ENCODE assay signal across 11 cellular contexts in genomic region chr7:150373049-150373801, GRCh38. TPM values are rescaled to one million over a fixed set of nuclear protein-coding genes. Genes with fewer than 3 reads are reported as not detected.
A peak's percentile ranks its signal among the peaks of the same experiment; 100 is the strongest.
DNase-seq lines count a peak whose midpoint lies in the region; ATAC-seq and TF ChIP-seq lines count a peak whose summit lies in the region.
"Had no signal": no experiment of that assay in that cellular context is flagged by ENCODE, and none has a peak within 500 bp of the region (broad histone marks: within the 10 kb centered on the region; RNA-seq: fewer than 3 reads in every experiment).

No MANE protein-coding gene starts in this region.

- no peak overlapping the region for H3K14ac ChIP-seq in IMR-90 (replicated peaks; ENCODE audit: low read depth, low read length)

- POLR2A ChIA-PET in Caco-2 (lab: Charles Lee) (no interaction called here), IMR-90 (lab: Charles Lee; ENCODE audit: unreplicated experiment) (no interaction called here)

- H3K36me3 ChIP-seq in Caco-2 (ENCODE audit: control insufficient read depth, insufficient read depth, low read length) = peaks cover 6% of the 10 kb centered on the region; the same call in 1 of the 2 replicates
- H3K36me3 ChIP-seq in IMR-90 (ENCODE audit: control insufficient read depth, insufficient read depth, low read length) = peaks cover 38% of the 10 kb centered on the region
- H3K36me3 ChIP-seq in colonic mucosa = no peaks in the 10 kb centered on the region
- peaks cover 34% of the 10 kb centered on the region for H3K36me3 ChIP-seq in neutrophil
- H3K36me3 ChIP-seq: uterus had no signal

- H2BK15ac ChIP-seq in IMR-90 (ENCODE audit: low read depth, low read length) = no peak overlapping the region

- H3K27me3 ChIP-seq in Caco-2 (replicated peaks; ENCODE audit: control insufficient read depth, insufficient read depth, low read length) (no peaks in the 10 kb centered on the region), IMR-90 (ENCODE audit: control insufficient read depth, insufficient read depth, low read length) (no peaks in the 10 kb centered on the region), colonic mucosa (no peaks in the 10 kb centered on the region), neutrophil (no peaks in the 10 kb centered on the region)
- H3K27me3 ChIP-seq: SJSA1, uterus had no signal

- H4K8ac ChIP-seq in IMR-90 (ENCODE audit: low read depth in 2 of 2, low read length in 2 of 2) = no peak overlapping the region

- H2AFZ ChIP-seq in IMR-90 (replicated peaks; ENCODE audit: low read length, poor library complexity) = no peak overlapping the region

- H3K4me1 ChIP-seq in Caco-2 (peaks cover 33% of the 10 kb centered on the region), IMR-90 (ENCODE audit: control insufficient read depth, insufficient read depth, low read length) (peaks cover 20% of the 10 kb centered on the region), colonic mucosa (peaks cover 20% of the 10 kb centered on the region), neutrophil (ENCODE audit: control insufficient read depth in 1 of 2, insufficient read depth in 1 of 2, low read depth in 1 of 2, low read length in 1 of 2) (peaks cover 22 to 30% of the 10 kb centered on the region in 2 experiments)

- BruUV-seq in Caco-2 (replicated peaks; lab: Mats Ljungman, UMichigan) (TSS peak; percentile 2), IMR-90 (replicated peaks; lab: Mats Ljungman, UMichigan) (TSS peak; percentile 43)

- TF ChIP-seq POLR2A in IMR-90 (IDR thresholded peaks at IDR 0.05; ENCODE audit: low read depth, low read length) = no peak

- in situ Hi-C loops in IMR-90 (cut with MboI; ENCODE audit: low sequenced_read_pairs) = no loop called here

- no peak overlapping the region for H4K91ac ChIP-seq in IMR-90 (ENCODE audit: insufficient read depth, low read depth, low read length)

- no peaks in the 10 kb centered on the region for H3K9me3 Mint-ChIP-seq in Caco-2 (ENCODE audit: unreplicated experiment)

- WGBS in IMR-90 (ENCODE audit: extremely low coverage in 2 of 2, insufficient read length in 1 of 2), 2 experiments = 91% methylated on average over 6 of the region's 21 CpGs; no CpG with 5 or more reads in 1 of the 2 experiments

- H2AK9ac ChIP-seq in IMR-90 (replicated peaks; ENCODE audit: low read depth, low read length, poor library complexity) = peak overlapping the region; percentile 67

- H3K27me3 Mint-ChIP-seq in Caco-2 (ENCODE audit: insufficient read depth, unreplicated experiment) = no peaks in the 10 kb centered on the region

- H3K9me3 ChIP-seq in Caco-2 (no peaks in the 10 kb centered on the region), IMR-90 (ENCODE audit: control insufficient read depth, insufficient read depth, low read length) (no peaks in the 10 kb centered on the region), colonic mucosa (no peaks in the 10 kb centered on the region), neutrophil (no peaks in the 10 kb centered on the region)
- H3K9me3 ChIP-seq: SJSA1, uterus had no signal

- intact Hi-C loops in Caco-2 (cut with micrococcal nuclease; ENCODE audit: unreplicated experiment) = no loop called here
- intact Hi-C loops in IMR-90 (cut with micrococcal nuclease) = no loop called here
- intact Hi-C loops in colonic mucosa (cut with DNase I) = loop anchor here (5.0 kb wide), 1 partner anchor 46 kb away; no protein-coding TSS in a partner anchor

- peaks cover 9% of the 10 kb centered on the region for H4K20me1 ChIP-seq in IMR-90 (ENCODE audit: insufficient read depth, low read length)

- H3K27ac Mint-ChIP-seq in Caco-2 (ENCODE audit: unreplicated experiment) = no peak overlapping the region

- H3K4me3 ChIP-seq in Caco-2 (ENCODE audit: low read depth, low read length) (no peak overlapping the region), IMR-90 (ENCODE audit: insufficient read depth, low read depth, low read length) (no peak overlapping the region), colonic mucosa (peak overlapping the region; percentile 20), neutrophil (ENCODE audit: low read depth in 1 of 2, low read length in 1 of 2) (no peak overlapping the region)
- H3K4me3 ChIP-seq: SJSA1, uterus had no signal

- H3K4me1 Mint-ChIP-seq in Caco-2 (ENCODE audit: low read depth, unreplicated experiment) = peaks cover 27% of the 10 kb centered on the region

- H2BK5ac ChIP-seq in IMR-90 (ENCODE audit: low read depth, low read length, poor library complexity, severe bottlenecking) = no peak overlapping the region

- H3K4me3 Mint-ChIP-seq in Caco-2 (ENCODE audit: unreplicated experiment) = no peak overlapping the region

- dilution Hi-C loops in IMR-90 (cut with HindIII; ENCODE audit: low sequenced_read_pairs, unreplicated experiment) = no loop called here

- no peak overlapping the region for H2AK5ac ChIP-seq in IMR-90 (ENCODE audit: low read depth, low read length)

- peaks cover 2% of the 10 kb centered on the region; the same call in 1 of the 2 replicates for H3K9me1 ChIP-seq in IMR-90 (ENCODE audit: insufficient read depth, low read length)

- no peak overlapping the region for H3K4ac ChIP-seq in IMR-90 (ENCODE audit: low read depth, low read length)

- ATAC-seq in IMR-90 (ENCODE audit: low read depth) = no peak
- no peak for ATAC-seq in GM21526 (IDR thresholded peaks at IDR 0.05; ENCODE audit: low FRiP score, unreplicated experiment)
- no peak for ATAC-seq in HG03095 (IDR thresholded peaks at IDR 0.05; ENCODE audit: unreplicated experiment)

- H3K23ac ChIP-seq in IMR-90 (ENCODE audit: low read depth, low read length) = no peak overlapping the region

- H3K18ac ChIP-seq in IMR-90 (ENCODE audit: low read depth, low read length) = no peak overlapping the region

- TF ChIP-seq CTCF in Caco-2 (IDR thresholded peaks at IDR 0.05; ENCODE audit: insufficient read depth in 1 of 2, low read depth in 1 of 2, low read length in 1 of 2, severe bottlenecking in 1 of 2, unreplicated experiment in 1 of 2) = no peak
- TF ChIP-seq CTCF in IMR-90 (conservative IDR thresholded peaks at IDR 0.05; ENCODE audit: low read depth, low read length) = no peak
- no peak for TF ChIP-seq CTCF in colonic mucosa (IDR thresholded peaks at IDR 0.05)
- no peak for TF ChIP-seq CTCF in neutrophil (IDR thresholded peaks at IDR 0.05)

- no peak overlapping the region for H3K4me2 ChIP-seq in IMR-90 (ENCODE audit: low read depth, low read length)

- H4K5ac ChIP-seq in IMR-90 (ENCODE audit: low read depth, low read length) = no peak overlapping the region

- DNase-seq in Caco-2 (no peak), IMR-90 (no peak), colonic mucosa (peak; percentile 59), SKM-1 (lab: John Stamatoyannopoulos, UW; ENCODE audit: unreplicated experiment) (no peak), NCI-H1694 treated with DMSO at 0.1 percent for 48 hours (lab: John Stamatoyannopoulos, UW) (no peak)
- DNase-seq: NCI-H146, uterus had no signal

- H2BK20ac ChIP-seq in IMR-90 (ENCODE audit: low read depth, low read length) = no peak overlapping the region

- peaks cover 66% of the 10 kb centered on the region for H3K36me3 Mint-ChIP-seq in Caco-2 (ENCODE audit: insufficient read depth, unreplicated experiment)

- no peak overlapping the region for H3K56ac ChIP-seq in IMR-90 (ENCODE audit: extremely low read depth, insufficient read depth, low read length)

- TF ChIP-seq RAD21 in IMR-90 (IDR thresholded peaks at IDR 0.05; ENCODE audit: low read length) = no peak

- H2BK120ac ChIP-seq in IMR-90 (ENCODE audit: low read depth, low read length) = no peak overlapping the region

- H3K27ac ChIP-seq in IMR-90 (ENCODE audit: insufficient read depth, low read length) (no peak overlapping the region), colonic mucosa (peak overlapping the region; percentile 97), neutrophil (peak overlapping the region; percentile 48)
- H3K27ac ChIP-seq: SJSA1, uterus had no signal

- H3K9ac ChIP-seq in IMR-90 (ENCODE audit: low read depth, low read length) (no peak overlapping the region), colonic mucosa (ENCODE audit: low read depth in 2 of 2, low read length in 2 of 2) (peak overlapping the region; percentile 54 to 99)

- CTCF ChIA-PET in Caco-2 (lab: Charles Lee) (no interaction called here), IMR-90 (lab: Yijun Ruan, JAX) (no interaction called here)

- H3K79me1 ChIP-seq in IMR-90 (ENCODE audit: low read depth in 1 of 2, low read length in 2 of 2) = peaks cover 21 to 48% of the 10 kb centered on the region in 2 experiments; a peak in 3 of 4 replicates

TF ChIP-seq in IMR-90, 13 proteins besides CTCF, POLR2A, EP300 and RAD21:
- no peak for TF ChIP-seq BHLHE40 (IDR thresholded peaks at IDR 0.05; ENCODE audit: low read depth, low read length)

RNA-seq across cellular contexts. Expression of gene REPIN1, which starts 4.6 kb away (rescaled TPM):
- 141 and 148 TPM in 2 replicates for total RNA-seq in Caco-2 (2022)
- 19.4 and 20.6 TPM in 2 replicates for total RNA-seq in IMR-90 (2012; rRNA removed)
- 50.6 and 59.7 TPM in 2 replicates for polyA plus RNA-seq in IMR-90 (2012; rRNA removed)
- polyA plus RNA-seq in IMR-90 (2012; cell fraction: cytosol; rRNA removed) = 56.1 and 62.3 TPM in 2 replicates
- 76.7 and 123 TPM in 2 replicates for polyA plus RNA-seq in IMR-90 (2012; cell fraction: nucleus; rRNA removed; ENCODE audit: low replicate concordance)
- total RNA-seq in colonic mucosa = 100 to 1,000 TPM; 189 to 304 TPM

RNA-seq across cellular contexts. Expression of gene ZNF775, which starts 5.9 kb away (rescaled TPM):
- 4.0 and 4.4 TPM in 2 replicates for total RNA-seq in Caco-2 (2022)
- 1.4 TPM in 2 replicates for total RNA-seq in IMR-90 (2012; rRNA removed)
- polyA plus RNA-seq in IMR-90 (2012; rRNA removed) = 2.6 and 4.0 TPM in 2 replicates
- polyA plus RNA-seq in IMR-90 (2012; cell fraction: cytosol; rRNA removed) = 2.1 and 5.8 TPM in 2 replicates
- 2.2 and 7.1 TPM in 2 replicates for polyA plus RNA-seq in IMR-90 (2012; cell fraction: nucleus; rRNA removed; ENCODE audit: low replicate concordance)
- 10 to 100 TPM; 11.0 to 11.3 TPM for total RNA-seq in colonic mucosa

RNA-seq across cellular contexts. Expression of gene RARRES2, which starts 31.8 kb away (rescaled TPM):
- total RNA-seq in Caco-2 (2022) (not detected in 2 replicates), IMR-90 (2012; rRNA removed) (not detected in 2 replicates), colonic mucosa (100 to 1,000 TPM in 1 of 2 donors, 10 to 100 TPM in 1; 86.7 to 122 TPM)
- polyA plus RNA-seq in IMR-90 (2012; rRNA removed) = 1.4 and 1.6 TPM in 2 replicates
- 1.7 and 2.1 TPM in 2 replicates for polyA plus RNA-seq in IMR-90 (2012; cell fraction: cytosol; rRNA removed)
- 1.0 and 2.4 TPM in 2 replicates for polyA plus RNA-seq in IMR-90 (2012; cell fraction: nucleus; rRNA removed; ENCODE audit: low replicate concordance)
- total RNA-seq: SJSA1 had no signal

RNA-seq across cellular contexts. Expression of gene ACTR3C, which starts 49.9 kb away (rescaled TPM):
- total RNA-seq in Caco-2 (2022) (8.0 and 9.2 TPM in 2 replicates), IMR-90 (2012; rRNA removed) (not detected in 2 replicates), colonic mucosa (10 to 100 TPM; 17.6 to 29.6 TPM)
- polyA plus RNA-seq in IMR-90 (2012; rRNA removed) = not detected in 2 replicates
- polyA plus RNA-seq in IMR-90 (2012; cell fraction: cytosol; rRNA removed) = not detected in 2 replicates
- polyA plus RNA-seq in IMR-90 (2012; cell fraction: nucleus; rRNA removed; ENCODE audit: low replicate concordance) = 0.02 TPM in 1 of 2 replicates, not detected in the other
- total RNA-seq: SJSA1 had no signal

RNA-seq across cellular contexts. Expression of gene LRRC61, which starts 50.1 kb away (rescaled TPM):
- total RNA-seq in Caco-2 (2022) = 32.4 and 35.8 TPM in 2 replicates
- total RNA-seq in IMR-90 (2012; rRNA removed) = not detected in 2 replicates
- 0.06 and 0.07 TPM in 2 replicates for polyA plus RNA-seq in IMR-90 (2012; rRNA removed)
- 0.07 TPM in 1 of 2 replicates, not detected in the other for polyA plus RNA-seq in IMR-90 (2012; cell fraction: cytosol; rRNA removed)
- polyA plus RNA-seq in IMR-90 (2012; cell fraction: nucleus; rRNA removed; ENCODE audit: low replicate concordance) = not detected in 2 replicates
- total RNA-seq in colonic mucosa = 10 to 100 TPM; 11.4 to 15.1 TPM
- total RNA-seq: SJSA1 had no signal

Comparison
In these comparisons a context has a peak if more than half of its experiments do, and no peak if none do; other contexts are left out.
1. RNA of gene RARRES2, which starts 31.8 kb away (total RNA-seq): 86.7 to 122 TPM in colonic mucosa; not detected in IMR-90 and not detected in Caco-2; every median in the first group is over 10 times any median in the second.